In genomic region chr13:91269237-91269636, GRCh38 we compare ENCODE assay signal across 8 cellular contexts.
"Had no signal": no experiment of that assay in that cellular context is flagged by ENCODE, and none has a peak within 500 bp of the region (broad histone marks: within the 10 kb centered on the region; RNA-seq: fewer than 3 reads in every experiment).

No MANE protein-coding gene starts in this region.

- H3K9me3 ChIP-seq: HAP-1 had no signal

- H3K27ac ChIP-seq: GM23248, KMS-11 had no signal

- H3K27ac Mint-ChIP-seq: HFFc6 had no signal

- H3K4me3 ChIP-seq: GM23248, HAP-1 had no signal

- H3K36me3 ChIP-seq: HAP-1 had no signal

- H3K9ac ChIP-seq: GM23248, KMS-11 had no signal

- FAIRE-seq: HTR-8/SVneo had no signal

- H2AFZ ChIP-seq: GM23248 had no signal

- DNase-seq: GM23248, GOT3, H7, HFFc6 had no signal

- H3K4me2 ChIP-seq: KMS-11 had no signal

- ATAC-seq: HCT116 had no signal

- H3K4me3 Mint-ChIP-seq: HFFc6 had no signal

- H3K4me1 ChIP-seq: HAP-1 had no signal
